ENCODE assay signal across 1 cellular context in the genomic region with DNA sequence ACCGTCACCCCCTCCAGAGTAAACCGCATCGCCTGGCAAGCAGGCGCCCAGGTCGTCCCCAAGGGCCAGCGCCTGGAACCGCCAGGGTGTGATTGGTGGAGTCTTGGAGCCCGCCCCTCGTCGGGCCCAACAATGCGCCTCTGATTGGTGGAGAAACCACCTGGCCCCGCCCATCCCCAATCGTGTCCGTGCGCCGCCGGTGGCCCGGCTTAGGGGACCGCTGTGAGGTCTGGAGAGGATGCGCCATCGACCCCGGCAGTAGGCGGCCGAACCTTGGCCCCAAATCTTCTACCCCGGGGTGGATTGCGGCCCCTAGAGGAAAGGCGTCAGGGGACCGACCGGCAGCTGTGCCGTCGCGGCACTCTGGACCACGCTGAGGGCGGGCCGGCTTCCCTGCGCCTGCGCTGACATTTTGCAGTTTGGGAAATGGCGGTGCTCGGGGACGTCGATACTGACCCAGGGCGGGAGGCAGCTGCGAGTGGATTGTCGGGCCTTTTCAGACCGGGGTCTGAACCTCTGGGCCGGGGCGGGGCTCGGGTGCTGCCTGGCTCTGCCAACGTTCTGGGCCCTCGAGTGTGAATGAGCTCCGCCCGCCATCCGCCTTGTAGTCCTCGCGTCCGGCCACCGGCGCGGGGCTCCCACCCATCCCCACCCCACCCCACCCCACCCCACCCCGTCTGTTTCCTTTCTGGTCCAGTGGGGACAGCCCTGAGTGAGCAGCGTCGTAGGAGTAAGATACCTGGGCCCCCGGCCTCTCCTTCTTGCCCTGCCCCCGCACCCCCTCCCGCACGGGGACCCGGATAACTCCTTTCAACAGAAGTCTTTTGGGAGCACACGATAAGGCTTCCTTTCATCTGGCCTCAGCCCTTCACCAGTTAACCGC.
A peak's percentile ranks its signal among the peaks of the same experiment; 100 is the strongest.
TF ChIP-seq lines count a peak whose summit lies in the region.

No MANE protein-coding gene starts in this region.

TF ChIP-seq in K562, 482 proteins besides CTCF, POLR2A, EP300 and RAD21 (continued from another document and continues in another):
- TF ChIP-seq ZMIZ1 (IDR thresholded peaks at IDR 0.05; ENCODE audit: low read depth in 2 of 2, low read length in 2 of 2) = peak in 1 of 2 experiments; percentile 78; a peak in 2 of 4 replicates
- TF ChIP-seq TAL1 (IDR thresholded peaks at IDR 0.05) = peak; percentile 89; the same call in 1 of the 2 replicates
- no peak for TF ChIP-seq RBM15 (IDR thresholded peaks at IDR 0.05; ENCODE audit: insufficient read depth, low read length)
- peak; percentile 95 for TF ChIP-seq LCOR (CRISPR knock-in tag; IDR thresholded peaks at IDR 0.05)
- peak in 1 of 2 experiments; percentile 77; a peak in 1 of 4 replicates for TF ChIP-seq TEAD1 (CRISPR knock-in tag; IDR thresholded peaks at IDR 0.05)
- peak; percentile 99 for TF ChIP-seq RBM22 (IDR thresholded peaks at IDR 0.05; ENCODE audit: low read depth, low read length, poor library complexity, severe bottlenecking)
- no peak for TF ChIP-seq ZNF764 (CRISPR knock-in tag; IDR thresholded peaks at IDR 0.05; ENCODE audit: low read depth)
- TF ChIP-seq, protein P1, sequence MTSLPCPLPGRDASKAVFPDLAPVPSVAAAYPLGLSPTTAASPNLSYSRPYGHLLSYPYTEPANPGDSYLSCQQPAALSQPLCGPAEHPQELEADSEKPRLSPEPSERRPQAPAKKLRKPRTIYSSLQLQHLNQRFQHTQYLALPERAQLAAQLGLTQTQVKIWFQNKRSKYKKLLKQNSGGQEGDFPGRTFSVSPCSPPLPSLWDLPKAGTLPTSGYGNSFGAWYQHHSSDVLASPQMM (CRISPR knock-in tag; IDR thresholded peaks at IDR 0.05) = no peak
- no peak for TF ChIP-seq NEUROD1 (IDR thresholded peaks at IDR 0.05; ENCODE audit: borderline replicate concordance, low read depth, low read length, partially characterized antibody)
- no peak for TF ChIP-seq MEF2A (IDR thresholded peaks at IDR 0.05; ENCODE audit: control insufficient read depth, low read depth, low read length)
- TF ChIP-seq, protein P2, sequence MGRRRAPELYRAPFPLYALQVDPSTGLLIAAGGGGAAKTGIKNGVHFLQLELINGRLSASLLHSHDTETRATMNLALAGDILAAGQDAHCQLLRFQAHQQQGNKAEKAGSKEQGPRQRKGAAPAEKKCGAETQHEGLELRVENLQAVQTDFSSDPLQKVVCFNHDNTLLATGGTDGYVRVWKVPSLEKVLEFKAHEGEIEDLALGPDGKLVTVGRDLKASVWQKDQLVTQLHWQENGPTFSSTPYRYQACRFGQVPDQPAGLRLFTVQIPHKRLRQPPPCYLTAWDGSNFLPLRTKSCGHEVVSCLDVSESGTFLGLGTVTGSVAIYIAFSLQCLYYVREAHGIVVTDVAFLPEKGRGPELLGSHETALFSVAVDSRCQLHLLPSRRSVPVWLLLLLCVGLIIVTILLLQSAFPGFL (CRISPR knock-in tag; IDR thresholded peaks at IDR 0.05) = peak; percentile 82; the same call in 1 of the 2 replicates
- no peak for TF ChIP-seq ZFP91 (CRISPR knock-in tag; IDR thresholded peaks at IDR 0.05)
- peak; percentile 88; the same call in 1 of the 2 replicates for TF ChIP-seq SRSF1 (IDR thresholded peaks at IDR 0.05; ENCODE audit: low read depth, low read length)
- no peak for TF ChIP-seq ZNF707 (CRISPR knock-in tag; conservative IDR thresholded peaks at IDR 0.05)
- no peak for TF ChIP-seq SMARCA5 (IDR thresholded peaks at IDR 0.05)
- no peak for TF ChIP-seq ZNF695 (CRISPR knock-in tag; IDR thresholded peaks at IDR 0.05)
- no peak for TF ChIP-seq FOXJ2 (tag; IDR thresholded peaks at IDR 0.05)
- TF ChIP-seq ARID2 (IDR thresholded peaks at IDR 0.05) = no peak
- TF ChIP-seq BMI1 (IDR thresholded peaks at IDR 0.05; ENCODE audit: low read length) = no peak
- TF ChIP-seq ZNF766 (CRISPR knock-in tag; conservative IDR thresholded peaks at IDR 0.05) = peak; percentile 39; the same call in 1 of the 2 replicates
- 0 out of 2 replicates have a peak, but pooled peaks have one; percentile 83 for TF ChIP-seq ZFPM2 (CRISPR knock-in tag; IDR thresholded peaks at IDR 0.05)
- TF ChIP-seq, protein P3, sequence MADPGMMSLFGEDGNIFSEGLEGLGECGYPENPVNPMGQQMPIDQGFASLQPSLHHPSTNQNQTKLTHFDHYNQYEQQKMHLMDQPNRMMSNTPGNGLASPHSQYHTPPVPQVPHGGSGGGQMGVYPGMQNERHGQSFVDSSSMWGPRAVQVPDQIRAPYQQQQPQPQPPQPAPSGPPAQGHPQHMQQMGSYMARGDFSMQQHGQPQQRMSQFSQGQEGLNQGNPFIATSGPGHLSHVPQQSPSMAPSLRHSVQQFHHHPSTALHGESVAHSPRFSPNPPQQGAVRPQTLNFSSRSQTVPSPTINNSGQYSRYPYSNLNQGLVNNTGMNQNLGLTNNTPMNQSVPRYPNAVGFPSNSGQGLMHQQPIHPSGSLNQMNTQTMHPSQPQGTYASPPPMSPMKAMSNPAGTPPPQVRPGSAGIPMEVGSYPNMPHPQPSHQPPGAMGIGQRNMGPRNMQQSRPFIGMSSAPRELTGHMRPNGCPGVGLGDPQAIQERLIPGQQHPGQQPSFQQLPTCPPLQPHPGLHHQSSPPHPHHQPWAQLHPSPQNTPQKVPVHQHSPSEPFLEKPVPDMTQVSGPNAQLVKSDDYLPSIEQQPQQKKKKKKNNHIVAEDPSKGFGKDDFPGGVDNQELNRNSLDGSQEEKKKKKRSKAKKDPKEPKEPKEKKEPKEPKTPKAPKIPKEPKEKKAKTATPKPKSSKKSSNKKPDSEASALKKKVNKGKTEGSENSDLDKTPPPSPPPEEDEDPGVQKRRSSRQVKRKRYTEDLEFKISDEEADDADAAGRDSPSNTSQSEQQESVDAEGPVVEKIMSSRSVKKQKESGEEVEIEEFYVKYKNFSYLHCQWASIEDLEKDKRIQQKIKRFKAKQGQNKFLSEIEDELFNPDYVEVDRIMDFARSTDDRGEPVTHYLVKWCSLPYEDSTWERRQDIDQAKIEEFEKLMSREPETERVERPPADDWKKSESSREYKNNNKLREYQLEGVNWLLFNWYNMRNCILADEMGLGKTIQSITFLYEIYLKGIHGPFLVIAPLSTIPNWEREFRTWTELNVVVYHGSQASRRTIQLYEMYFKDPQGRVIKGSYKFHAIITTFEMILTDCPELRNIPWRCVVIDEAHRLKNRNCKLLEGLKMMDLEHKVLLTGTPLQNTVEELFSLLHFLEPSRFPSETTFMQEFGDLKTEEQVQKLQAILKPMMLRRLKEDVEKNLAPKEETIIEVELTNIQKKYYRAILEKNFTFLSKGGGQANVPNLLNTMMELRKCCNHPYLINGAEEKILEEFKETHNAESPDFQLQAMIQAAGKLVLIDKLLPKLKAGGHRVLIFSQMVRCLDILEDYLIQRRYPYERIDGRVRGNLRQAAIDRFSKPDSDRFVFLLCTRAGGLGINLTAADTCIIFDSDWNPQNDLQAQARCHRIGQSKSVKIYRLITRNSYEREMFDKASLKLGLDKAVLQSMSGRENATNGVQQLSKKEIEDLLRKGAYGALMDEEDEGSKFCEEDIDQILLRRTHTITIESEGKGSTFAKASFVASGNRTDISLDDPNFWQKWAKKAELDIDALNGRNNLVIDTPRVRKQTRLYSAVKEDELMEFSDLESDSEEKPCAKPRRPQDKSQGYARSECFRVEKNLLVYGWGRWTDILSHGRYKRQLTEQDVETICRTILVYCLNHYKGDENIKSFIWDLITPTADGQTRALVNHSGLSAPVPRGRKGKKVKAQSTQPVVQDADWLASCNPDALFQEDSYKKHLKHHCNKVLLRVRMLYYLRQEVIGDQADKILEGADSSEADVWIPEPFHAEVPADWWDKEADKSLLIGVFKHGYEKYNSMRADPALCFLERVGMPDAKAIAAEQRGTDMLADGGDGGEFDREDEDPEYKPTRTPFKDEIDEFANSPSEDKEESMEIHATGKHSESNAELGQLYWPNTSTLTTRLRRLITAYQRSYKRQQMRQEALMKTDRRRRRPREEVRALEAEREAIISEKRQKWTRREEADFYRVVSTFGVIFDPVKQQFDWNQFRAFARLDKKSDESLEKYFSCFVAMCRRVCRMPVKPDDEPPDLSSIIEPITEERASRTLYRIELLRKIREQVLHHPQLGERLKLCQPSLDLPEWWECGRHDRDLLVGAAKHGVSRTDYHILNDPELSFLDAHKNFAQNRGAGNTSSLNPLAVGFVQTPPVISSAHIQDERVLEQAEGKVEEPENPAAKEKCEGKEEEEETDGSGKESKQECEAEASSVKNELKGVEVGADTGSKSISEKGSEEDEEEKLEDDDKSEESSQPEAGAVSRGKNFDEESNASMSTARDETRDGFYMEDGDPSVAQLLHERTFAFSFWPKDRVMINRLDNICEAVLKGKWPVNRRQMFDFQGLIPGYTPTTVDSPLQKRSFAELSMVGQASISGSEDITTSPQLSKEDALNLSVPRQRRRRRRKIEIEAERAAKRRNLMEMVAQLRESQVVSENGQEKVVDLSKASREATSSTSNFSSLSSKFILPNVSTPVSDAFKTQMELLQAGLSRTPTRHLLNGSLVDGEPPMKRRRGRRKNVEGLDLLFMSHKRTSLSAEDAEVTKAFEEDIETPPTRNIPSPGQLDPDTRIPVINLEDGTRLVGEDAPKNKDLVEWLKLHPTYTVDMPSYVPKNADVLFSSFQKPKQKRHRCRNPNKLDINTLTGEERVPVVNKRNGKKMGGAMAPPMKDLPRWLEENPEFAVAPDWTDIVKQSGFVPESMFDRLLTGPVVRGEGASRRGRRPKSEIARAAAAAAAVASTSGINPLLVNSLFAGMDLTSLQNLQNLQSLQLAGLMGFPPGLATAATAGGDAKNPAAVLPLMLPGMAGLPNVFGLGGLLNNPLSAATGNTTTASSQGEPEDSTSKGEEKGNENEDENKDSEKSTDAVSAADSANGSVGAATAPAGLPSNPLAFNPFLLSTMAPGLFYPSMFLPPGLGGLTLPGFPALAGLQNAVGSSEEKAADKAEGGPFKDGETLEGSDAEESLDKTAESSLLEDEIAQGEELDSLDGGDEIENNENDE (IDR thresholded peaks at IDR 0.05; ENCODE audit: low read depth, low read length) = peak; percentile 45
- TF ChIP-seq POU5F1 (IDR thresholded peaks at IDR 0.05; ENCODE audit: borderline replicate concordance, low read depth, low read length, partially characterized antibody) = peak; percentile 26
- TF ChIP-seq PRPF4 (IDR thresholded peaks at IDR 0.05; ENCODE audit: insufficient read depth, low read depth, low read length, poor library complexity, severe bottlenecking) = no peak
- no peak for TF ChIP-seq ZNF445 (CRISPR knock-in tag; IDR thresholded peaks at IDR 0.05; ENCODE audit: low read depth)
- peak; percentile 53 for TF ChIP-seq ZFX (CRISPR knock-in tag; IDR thresholded peaks at IDR 0.05)
- no peak for TF ChIP-seq CBX2 (IDR thresholded peaks at IDR 0.05; ENCODE audit: insufficient read depth, low read length, poor library complexity, severe bottlenecking)
- TF ChIP-seq ZNF212 (CRISPR knock-in tag; IDR thresholded peaks at IDR 0.05) = no peak; the same call in 1 of the 2 replicates
- TF ChIP-seq ZNF23 (CRISPR knock-in tag; IDR thresholded peaks at IDR 0.05) = no peak
- TF ChIP-seq HIVEP1 (CRISPR knock-in tag; IDR thresholded peaks at IDR 0.05) = no peak
- no peak for TF ChIP-seq ZNF644 (tag; IDR thresholded peaks at IDR 0.05; ENCODE audit: low read depth)
- TF ChIP-seq MIER1 (IDR thresholded peaks at IDR 0.05; ENCODE audit: low read depth) = no peak
- peak; percentile 55; the same call in 1 of the 2 replicates for TF ChIP-seq HBP1 (CRISPR knock-in tag; IDR thresholded peaks at IDR 0.05)
- peak; percentile 81 for TF ChIP-seq NFIC (IDR thresholded peaks at IDR 0.05)
- TF ChIP-seq ZKSCAN8 (CRISPR knock-in tag; IDR thresholded peaks at IDR 0.05) = no peak
- TF ChIP-seq JUNB (CRISPR knock-in tag; conservative IDR thresholded peaks at IDR 0.05) = no peak
